1 cellular context compared by ENCODE assay signal in the genomic region with DNA sequence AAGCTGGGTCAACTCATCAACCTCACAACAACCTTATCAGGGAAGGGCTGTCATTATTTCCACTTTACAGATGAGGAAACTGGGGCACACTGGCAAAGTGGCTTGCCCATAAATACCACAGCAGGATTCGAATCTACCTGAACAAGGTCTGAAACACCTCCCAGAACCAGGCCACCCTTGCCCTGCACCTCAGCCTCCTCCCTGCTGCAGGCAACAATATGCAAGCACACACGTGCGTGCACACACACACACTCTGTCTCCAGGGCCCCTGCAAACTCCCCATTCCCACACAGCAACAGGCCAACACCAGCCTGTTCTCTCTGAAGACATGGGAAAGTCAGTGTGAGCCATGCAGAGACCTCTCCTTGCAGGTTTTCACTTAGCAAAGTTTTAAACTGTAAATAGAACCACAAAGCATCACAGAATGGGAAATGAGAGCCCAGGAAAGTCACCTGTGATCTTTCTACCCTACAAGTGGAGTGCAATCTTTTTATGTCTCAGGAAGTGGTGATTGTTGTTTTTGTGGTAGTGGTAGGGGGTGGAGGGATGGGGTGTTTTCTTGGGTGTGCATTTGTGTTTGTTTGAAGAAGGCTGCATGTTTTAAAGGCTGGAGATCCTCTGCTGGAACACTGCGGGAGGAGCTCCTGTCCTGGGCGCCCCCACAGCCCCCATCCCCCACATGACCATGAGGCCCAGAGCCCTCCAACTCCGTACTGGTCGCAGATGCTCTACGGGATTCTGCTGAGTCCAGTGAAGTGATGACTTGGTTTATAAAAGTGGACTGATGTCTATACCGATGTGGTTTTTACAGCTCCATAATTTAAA.
TF ChIP-seq lines count a peak whose summit lies in the region.

No MANE protein-coding gene starts in this region.

TF ChIP-seq in H1, 55 proteins besides CTCF, POLR2A, EP300 and RAD21:
- TF ChIP-seq, protein P1, sequence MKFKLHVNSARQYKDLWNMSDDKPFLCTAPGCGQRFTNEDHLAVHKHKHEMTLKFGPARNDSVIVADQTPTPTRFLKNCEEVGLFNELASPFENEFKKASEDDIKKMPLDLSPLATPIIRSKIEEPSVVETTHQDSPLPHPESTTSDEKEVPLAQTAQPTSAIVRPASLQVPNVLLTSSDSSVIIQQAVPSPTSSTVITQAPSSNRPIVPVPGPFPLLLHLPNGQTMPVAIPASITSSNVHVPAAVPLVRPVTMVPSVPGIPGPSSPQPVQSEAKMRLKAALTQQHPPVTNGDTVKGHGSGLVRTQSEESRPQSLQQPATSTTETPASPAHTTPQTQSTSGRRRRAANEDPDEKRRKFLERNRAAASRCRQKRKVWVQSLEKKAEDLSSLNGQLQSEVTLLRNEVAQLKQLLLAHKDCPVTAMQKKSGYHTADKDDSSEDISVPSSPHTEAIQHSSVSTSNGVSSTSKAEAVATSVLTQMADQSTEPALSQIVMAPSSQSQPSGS (IDR thresholded peaks at IDR 0.05; ENCODE audit: low read length): no peak
- no peak for TF ChIP-seq KDM4A (IDR thresholded peaks at IDR 0.05; ENCODE audit: low read depth, low read length, severe bottlenecking)
- TF ChIP-seq MAFK (IDR thresholded peaks at IDR 0.05; ENCODE audit: low read depth, low read length): no peak
- TF ChIP-seq NRF1 (IDR thresholded peaks at IDR 0.05; ENCODE audit: low read depth, low read length): no peak
- TF ChIP-seq, protein P2, sequence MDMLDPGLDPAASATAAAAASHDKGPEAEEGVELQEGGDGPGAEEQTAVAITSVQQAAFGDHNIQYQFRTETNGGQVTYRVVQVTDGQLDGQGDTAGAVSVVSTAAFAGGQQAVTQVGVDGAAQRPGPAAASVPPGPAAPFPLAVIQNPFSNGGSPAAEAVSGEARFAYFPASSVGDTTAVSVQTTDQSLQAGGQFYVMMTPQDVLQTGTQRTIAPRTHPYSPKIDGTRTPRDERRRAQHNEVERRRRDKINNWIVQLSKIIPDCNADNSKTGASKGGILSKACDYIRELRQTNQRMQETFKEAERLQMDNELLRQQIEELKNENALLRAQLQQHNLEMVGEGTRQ (IDR thresholded peaks at IDR 0.05; ENCODE audit: low read length): no peak
